ENCODE assay signal across 13 cellular contexts in the genomic region with DNA sequence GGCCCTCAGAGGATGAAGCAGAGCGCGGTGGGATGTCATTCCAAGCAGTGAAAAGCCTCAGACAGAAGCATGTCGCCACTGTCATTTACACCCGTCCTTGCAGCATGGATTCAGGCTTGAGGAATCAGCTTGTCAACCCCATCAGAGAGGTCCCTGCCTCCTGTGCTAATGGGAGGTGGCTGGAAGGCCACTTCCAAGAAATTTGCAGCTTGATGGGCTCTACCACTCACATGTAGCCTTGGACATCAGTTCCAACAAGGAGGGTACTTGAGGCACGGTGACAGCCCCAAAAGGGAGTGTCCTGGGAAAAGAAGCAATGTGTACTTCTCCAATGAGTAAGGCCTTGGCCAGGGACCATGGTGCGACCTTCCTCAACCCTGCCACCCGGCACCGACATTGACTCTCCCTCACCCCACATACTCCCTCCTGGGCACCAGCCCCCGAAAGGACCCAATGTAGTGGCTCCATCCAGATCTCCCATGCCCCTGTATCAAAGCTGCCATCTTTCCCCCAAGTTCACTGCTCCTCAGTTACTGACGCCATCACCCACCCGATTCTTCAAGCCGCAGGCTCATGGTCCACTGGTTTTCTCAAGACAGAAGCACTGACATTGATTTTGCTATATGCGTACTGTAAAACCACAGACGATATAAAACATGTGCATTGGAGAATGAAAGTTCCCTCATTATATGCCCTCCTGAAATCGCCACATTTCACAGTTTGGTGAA.
A peak's percentile ranks its signal among the peaks of the same experiment; 100 is the strongest.
DNase-seq lines count a peak whose midpoint lies in the region; ATAC-seq and TF ChIP-seq lines count a peak whose summit lies in the region.
"Had no signal": no experiment of that assay in that cellular context is flagged by ENCODE, and none has a peak within 500 bp of the region (broad histone marks: within the 10 kb centered on the region; RNA-seq: fewer than 3 reads in every experiment).

No MANE protein-coding gene starts in this region.

- no peak overlapping the region for H3K27ac ChIP-seq in naive thymus-derived CD4-positive, alpha-beta T cell (ENCODE audit: low read depth, low read length)
- H3K27ac ChIP-seq in psoas muscle, result no peak overlapping the region

- no peaks in the 10 kb centered on the region for H3K27me3 Mint-ChIP-seq in stimulated activated naive CD8-positive, alpha-beta T cell treated with anti-CD3 and anti-CD28 coated beads, Interleukin-15, Interleukin-2, amounts not matched to agents 100 ng/mL and 50 ng/mL, for 24 hours
- peaks cover 2% of the 10 kb centered on the region for H3K27me3 Mint-ChIP-seq in activated naive CD8-positive, alpha-beta T cell treated with anti-CD3 and anti-CD28 coated beads, Interleukin-2, amount 10 ng/mL, durations not matched to agents 7 days and 5 days
- peaks cover 0 to 7% (median 0%) of the 10 kb centered on the region in 5 donors for H3K27me3 Mint-ChIP-seq in naive thymus-derived CD4-positive, alpha-beta T cell

- no peak for DNase-seq in stimulated activated naive CD8-positive, alpha-beta T cell treated with anti-CD3 and anti-CD28 coated beads, Interleukin-15, Interleukin-2, amounts not matched to agents 100 U/mL and 50 U/mL, for 24 hours
- peak; percentile 20 for DNase-seq in activated naive CD8-positive, alpha-beta T cell treated with anti-CD3 and anti-CD28 coated beads, Interleukin-2, amount 10 ng/mL, durations not matched to agents 7 days and 5 days
- DNase-seq in naive thymus-derived CD4-positive, alpha-beta T cell, result no peak
- DNase-seq in LoVo (ENCODE audit: low spot score) (no peak), ACHN (no peak), psoas muscle (no peak)
- DNase-seq: activated CD4-positive, CD25-positive, alpha-beta regulatory T cell treated with anti-CD3 and anti-CD28 coated beads, Interleukin-2, amount 50 U/mL, for 72 hours; C1 segment of cervical spinal cord; HCEC 1CT; NCI-H1048; NCI-H345 had no signal

- in situ Hi-C loops in ACHN (cut with HindIII; ENCODE audit: low pct_ligation_motif_present, low pct_unique_long_range_greater_than_20kb, low sequenced_read_pairs), result no loop called here

- H3K4me1 ChIP-seq in naive thymus-derived CD4-positive, alpha-beta T cell (ENCODE audit: control insufficient read depth in 2 of 2, insufficient read depth in 2 of 2, low read length in 2 of 2), result peaks cover 0 to 12% of the 10 kb centered on the region in 2 donors
- peaks cover 10% of the 10 kb centered on the region for H3K4me1 ChIP-seq in psoas muscle

- intact Hi-C loops in naive thymus-derived CD4-positive, alpha-beta T cell (cut with micrococcal nuclease), result loop anchor here in 1 of 2 donors (5.0 kb wide), 1 partner anchor 48 kb away; no protein-coding TSS in a partner anchor
- intact Hi-C loops in psoas muscle (cut with DNase I), result loop anchor here in 1 of 2 donors (5.0 kb wide), 1 partner anchor 222 kb away; no protein-coding TSS in a partner anchor

- no peaks in the 10 kb centered on the region for H3K9me3 ChIP-seq in naive thymus-derived CD4-positive, alpha-beta T cell (ENCODE audit: control insufficient read depth in 2 of 3, low read length in 3 of 3)
- no peaks in the 10 kb centered on the region for H3K9me3 ChIP-seq in psoas muscle

- H3K4me1 Mint-ChIP-seq in stimulated activated naive CD8-positive, alpha-beta T cell treated with anti-CD3 and anti-CD28 coated beads, Interleukin-15, Interleukin-2, amounts not matched to agents 100 ng/mL and 50 ng/mL, for 24 hours (ENCODE audit: low read depth), result peaks cover 17% of the 10 kb centered on the region
- H3K4me1 Mint-ChIP-seq in activated naive CD8-positive, alpha-beta T cell treated with anti-CD3 and anti-CD28 coated beads, Interleukin-2, amount 10 ng/mL, durations not matched to agents 7 days and 5 days, result peaks cover 14% of the 10 kb centered on the region
- peaks cover 8 to 19% (median 10%) of the 10 kb centered on the region in 7 donors for H3K4me1 Mint-ChIP-seq in naive thymus-derived CD4-positive, alpha-beta T cell

- H3K27me3 ChIP-seq in naive thymus-derived CD4-positive, alpha-beta T cell (ENCODE audit: control insufficient read depth in 2 of 2, insufficient read depth in 2 of 2, low read length in 2 of 2), result no peaks in the 10 kb centered on the region
- no peaks in the 10 kb centered on the region for H3K27me3 ChIP-seq in psoas muscle (ENCODE audit: insufficient read depth in 3 of 3, low read length in 2 of 3)

- H3K4me3 Mint-ChIP-seq in stimulated activated naive CD8-positive, alpha-beta T cell treated with anti-CD3 and anti-CD28 coated beads, Interleukin-15, Interleukin-2, amounts not matched to agents 100 ng/mL and 50 ng/mL, for 24 hours, result no peak overlapping the region
- H3K4me3 Mint-ChIP-seq in activated naive CD8-positive, alpha-beta T cell treated with anti-CD3 and anti-CD28 coated beads, Interleukin-2, amount 10 ng/mL, durations not matched to agents 7 days and 5 days, result peak overlapping the region; percentile 35
- peak overlapping the region; percentile 18 to 86 (median 82) for H3K4me3 Mint-ChIP-seq in naive thymus-derived CD4-positive, alpha-beta T cell

- no peak overlapping the region for H3K4me3 ChIP-seq in naive thymus-derived CD4-positive, alpha-beta T cell (ENCODE audit: low read length)
- H3K4me3 ChIP-seq in psoas muscle, result no peak overlapping the region

- H3K36me3 ChIP-seq in naive thymus-derived CD4-positive, alpha-beta T cell (ENCODE audit: control insufficient read depth in 2 of 3, insufficient read depth in 3 of 3, low read length in 3 of 3), result no peaks in the 10 kb centered on the region
- no peaks in the 10 kb centered on the region for H3K36me3 ChIP-seq in psoas muscle (ENCODE audit: insufficient read depth in 1 of 2, low read depth in 1 of 2)

- TF ChIP-seq CTCF in psoas muscle (IDR thresholded peaks at IDR 0.05), result no peak

- H3K9me3 Mint-ChIP-seq in stimulated activated naive CD8-positive, alpha-beta T cell treated with anti-CD3 and anti-CD28 coated beads, Interleukin-15, Interleukin-2, amounts not matched to agents 100 ng/mL and 50 ng/mL, for 24 hours, result no peaks in the 10 kb centered on the region
- no peaks in the 10 kb centered on the region for H3K9me3 Mint-ChIP-seq in activated naive CD8-positive, alpha-beta T cell treated with anti-CD3 and anti-CD28 coated beads, Interleukin-2, amount 10 ng/mL, durations not matched to agents 7 days and 5 days
- peaks cover 0 to 3% (median 0%) of the 10 kb centered on the region in 11 donors for H3K9me3 Mint-ChIP-seq in naive thymus-derived CD4-positive, alpha-beta T cell

- POLR2A ChIA-PET in activated naive CD8-positive, alpha-beta T cell treated with anti-CD3 and anti-CD28 coated beads, Interleukin-2, amount 10 ng/mL, durations not matched to agents 7 days and 5 days (lab: Charles Lee), result no interaction called here
- POLR2A ChIA-PET in naive thymus-derived CD4-positive, alpha-beta T cell (lab: Charles Lee), result interaction anchor here (1.2 to 2.1 kb wide), 2 partner anchors 51 to 75 kb away, joined by 3 to 11 read pairs; no protein-coding TSS in a partner anchor

- CTCF ChIA-PET in naive thymus-derived CD4-positive, alpha-beta T cell (lab: Charles Lee), result interaction anchor here (0.5 kb wide), 1 partner anchor 879 kb away, joined by 4 read pairs; no protein-coding TSS in a partner anchor

- no peak for ATAC-seq in stimulated activated naive CD8-positive, alpha-beta T cell treated with anti-CD3 and anti-CD28 coated beads, Interleukin-15, Interleukin-2, amounts not matched to agents 100 U/mL and 50 U/mL, for 24 hours
- ATAC-seq in activated naive CD8-positive, alpha-beta T cell treated with anti-CD3 and anti-CD28 coated beads, Interleukin-2, amount 10 ng/mL, durations not matched to agents 7 days and 5 days (ENCODE audit: low read depth), result no peak
- no peak for ATAC-seq in naive thymus-derived CD4-positive, alpha-beta T cell
- ATAC-seq in HG02981 (IDR thresholded peaks at IDR 0.05; ENCODE audit: unreplicated experiment) (no peak), psoas muscle (no peak)

- H3K27ac Mint-ChIP-seq in stimulated activated naive CD8-positive, alpha-beta T cell treated with anti-CD3 and anti-CD28 coated beads, Interleukin-15, Interleukin-2, amounts not matched to agents 100 ng/mL and 50 ng/mL, for 24 hours, result peak overlapping the region; percentile 73
- peak overlapping the region; percentile 93 for H3K27ac Mint-ChIP-seq in activated naive CD8-positive, alpha-beta T cell treated with anti-CD3 and anti-CD28 coated beads, Interleukin-2, amount 10 ng/mL, durations not matched to agents 7 days and 5 days
- H3K27ac Mint-ChIP-seq in naive thymus-derived CD4-positive, alpha-beta T cell, result peak overlapping the region; percentile 72 to 96 (median 92)

- H3K36me3 Mint-ChIP-seq in stimulated activated naive CD8-positive, alpha-beta T cell treated with anti-CD3 and anti-CD28 coated beads, Interleukin-15, Interleukin-2, amounts not matched to agents 100 ng/mL and 50 ng/mL, for 24 hours (ENCODE audit: low read depth), result no peaks in the 10 kb centered on the region
- no peaks in the 10 kb centered on the region for H3K36me3 Mint-ChIP-seq in activated naive CD8-positive, alpha-beta T cell treated with anti-CD3 and anti-CD28 coated beads, Interleukin-2, amount 10 ng/mL, durations not matched to agents 7 days and 5 days
- H3K36me3 Mint-ChIP-seq in naive thymus-derived CD4-positive, alpha-beta T cell, result no peaks in the 10 kb centered on the region

- 84 to 94% (median 85%) methylated on average over 15 of the region's 15 CpGs for WGBS in psoas muscle, 3 donors
